8 cellular contexts compared by ENCODE assay signal in genomic region chr20:44644384-44645131, GRCh38. TPM values are rescaled to one million over a fixed set of nuclear protein-coding genes. Genes with fewer than 3 reads are reported as not detected.
DNase-seq lines count a peak whose midpoint lies in the region; ATAC-seq and TF ChIP-seq lines count a peak whose summit lies in the region.

No MANE protein-coding gene starts in this region.

- DNase-seq in heart left ventricle (no peak), left ventricle myocardium superior (no peak), upper lobe of left lung (no peak), GM19240 (ENCODE audit: insufficient read length, low spot score) (no peak), SK-N-DZ (ENCODE audit: low spot score) (no peak)
- peak; percentile 55 for DNase-seq in activated T-cell treated with anti-CD3 and anti-CD28 coated beads, Interleukin-2, amount 50 U/mL, for 1 hour
- no peak for DNase-seq in activated CD4-positive, CD25-positive, alpha-beta regulatory T cell treated with anti-CD3 and anti-CD28 coated beads, Interleukin-2, amount 50 U/mL, for 72 hours

- H3K27me3 ChIP-seq in heart left ventricle: no peaks in the 10 kb centered on the region
- no peaks in the 10 kb centered on the region for H3K27me3 ChIP-seq in liver (ENCODE audit: control insufficient read depth in 4 of 4, insufficient read depth in 4 of 4, low read length in 3 of 4)
- no peaks in the 10 kb centered on the region for H3K27me3 ChIP-seq in upper lobe of left lung

- intact Hi-C loops in heart left ventricle (cut with DNase I) (no loop called here), left ventricle myocardium superior (cut with micrococcal nuclease) (no loop called here)

- no peak for TF ChIP-seq RAD21 in liver (IDR thresholded peaks at IDR 0.05)

- H3K36me3 ChIP-seq in heart left ventricle (peaks cover 0 to 5% (median 0%) of the 10 kb centered on the region in 9 donors), liver (ENCODE audit: control insufficient read depth in 4 of 4, insufficient read depth in 3 of 4, low read depth in 1 of 4, low read length in 3 of 4) (no peaks in the 10 kb centered on the region), upper lobe of left lung (no peaks in the 10 kb centered on the region)

- WGBS in heart left ventricle, 4 donors: 67 to 80% (median 71%) methylated on average over 9 to 11 of the region's 11 CpGs
- 75% methylated on average over 11 of the region's 11 CpGs for WGBS in liver
- WGBS in upper lobe of left lung, 2 donors: 71 to 72% methylated on average over 6 to 11 of the region's 11 CpGs

- ATAC-seq in heart left ventricle (no peak), left ventricle myocardium superior (no peak), upper lobe of left lung (ENCODE audit: low FRiP score in 2 of 2) (no peak)

- no peak for TF ChIP-seq POLR2A in heart left ventricle (IDR thresholded peaks at IDR 0.05)
- TF ChIP-seq POLR2A in upper lobe of left lung (IDR thresholded peaks at IDR 0.05): no peak

- peaks cover 0 to 4% (median 0%) of the 10 kb centered on the region in 12 donors for H3K9me3 ChIP-seq in heart left ventricle
- H3K9me3 ChIP-seq in liver (ENCODE audit: control insufficient read depth in 4 of 4, low read length in 3 of 4): no peaks in the 10 kb centered on the region
- no peaks in the 10 kb centered on the region for H3K9me3 ChIP-seq in upper lobe of left lung

- H3K4me1 ChIP-seq in heart left ventricle (peaks cover 6 to 87% (median 50%) of the 10 kb centered on the region in 12 donors), liver (ENCODE audit: control insufficient read depth in 4 of 4, insufficient read depth in 4 of 4, low read length in 3 of 4) (peaks cover 4 to 14% (median 10%) of the 10 kb centered on the region in 4 donors), upper lobe of left lung (peaks cover 44 to 67% (median 55%) of the 10 kb centered on the region in 4 donors)

- H3K27ac ChIP-seq in heart left ventricle (peak overlapping the region in 11 of 12 donors; percentile 52 to 89 (median 83)), liver (ENCODE audit: low read depth in 1 of 2, low read length in 2 of 2) (peak overlapping the region; percentile 41 to 71), upper lobe of left lung (peak overlapping the region; percentile 62 to 82 (median 72))

- TF ChIP-seq EP300 in upper lobe of left lung (IDR thresholded peaks at IDR 0.05): no peak

- no peak for TF ChIP-seq CTCF in heart left ventricle (IDR thresholded peaks at IDR 0.05)
- no peak for TF ChIP-seq CTCF in liver (IDR thresholded peaks at IDR 0.05; ENCODE audit: low read depth, low read length, missing input control)
- TF ChIP-seq CTCF in upper lobe of left lung (IDR thresholded peaks at IDR 0.05): no peak

- no peak overlapping the region for H3K9ac ChIP-seq in liver (ENCODE audit: low read depth in 1 of 2, low read length in 2 of 2)

- peak overlapping the region in 1 of 12 donors; percentile 15 for H3K4me3 ChIP-seq in heart left ventricle
- H3K4me3 ChIP-seq in liver (ENCODE audit: low read depth in 1 of 3, low read length in 3 of 3): no peak overlapping the region
- no peak overlapping the region for H3K4me3 ChIP-seq in upper lobe of left lung

TF ChIP-seq in liver, 16 proteins besides CTCF, POLR2A, EP300 and RAD21:
- TF ChIP-seq RXRA (IDR thresholded peaks at IDR 0.05) (no peak), HNF4G (IDR thresholded peaks at IDR 0.05) (no peak), MAX (IDR thresholded peaks at IDR 0.05) (no peak), JUND (IDR thresholded peaks at IDR 0.05) (no peak), NR2F2 (IDR thresholded peaks at IDR 0.05) (no peak), GABPA (IDR thresholded peaks at IDR 0.05 in 1 of 2, conservative IDR thresholded peaks at IDR 0.05 in 1 of 2) (no peak)
- TF ChIP-seq, protein P1, sequence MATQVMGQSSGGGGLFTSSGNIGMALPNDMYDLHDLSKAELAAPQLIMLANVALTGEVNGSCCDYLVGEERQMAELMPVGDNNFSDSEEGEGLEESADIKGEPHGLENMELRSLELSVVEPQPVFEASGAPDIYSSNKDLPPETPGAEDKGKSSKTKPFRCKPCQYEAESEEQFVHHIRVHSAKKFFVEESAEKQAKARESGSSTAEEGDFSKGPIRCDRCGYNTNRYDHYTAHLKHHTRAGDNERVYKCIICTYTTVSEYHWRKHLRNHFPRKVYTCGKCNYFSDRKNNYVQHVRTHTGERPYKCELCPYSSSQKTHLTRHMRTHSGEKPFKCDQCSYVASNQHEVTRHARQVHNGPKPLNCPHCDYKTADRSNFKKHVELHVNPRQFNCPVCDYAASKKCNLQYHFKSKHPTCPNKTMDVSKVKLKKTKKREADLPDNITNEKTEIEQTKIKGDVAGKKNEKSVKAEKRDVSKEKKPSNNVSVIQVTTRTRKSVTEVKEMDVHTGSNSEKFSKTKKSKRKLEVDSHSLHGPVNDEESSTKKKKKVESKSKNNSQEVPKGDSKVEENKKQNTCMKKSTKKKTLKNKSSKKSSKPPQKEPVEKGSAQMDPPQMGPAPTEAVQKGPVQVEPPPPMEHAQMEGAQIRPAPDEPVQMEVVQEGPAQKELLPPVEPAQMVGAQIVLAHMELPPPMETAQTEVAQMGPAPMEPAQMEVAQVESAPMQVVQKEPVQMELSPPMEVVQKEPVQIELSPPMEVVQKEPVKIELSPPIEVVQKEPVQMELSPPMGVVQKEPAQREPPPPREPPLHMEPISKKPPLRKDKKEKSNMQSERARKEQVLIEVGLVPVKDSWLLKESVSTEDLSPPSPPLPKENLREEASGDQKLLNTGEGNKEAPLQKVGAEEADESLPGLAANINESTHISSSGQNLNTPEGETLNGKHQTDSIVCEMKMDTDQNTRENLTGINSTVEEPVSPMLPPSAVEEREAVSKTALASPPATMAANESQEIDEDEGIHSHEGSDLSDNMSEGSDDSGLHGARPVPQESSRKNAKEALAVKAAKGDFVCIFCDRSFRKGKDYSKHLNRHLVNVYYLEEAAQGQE (IDR thresholded peaks at IDR 0.05): no peak

RNA-seq across cellular contexts. Expression of gene ADA, which starts 6.9 kb away (rescaled TPM):
- 10 to 100 TPM in 2 of 9 donors, 1 to 10 TPM in 7; 2.5 to 11.5 (median 6.0) TPM for total RNA-seq in heart left ventricle
- polyA plus RNA-seq in heart left ventricle: 10 to 100 TPM in 1 of 2 donors, 1 to 10 TPM in 1; 6.4 to 10.9 TPM
- total RNA-seq in left ventricle myocardium superior: 8.5 TPM
- total RNA-seq in liver: 1 to 10 TPM; 2.9 to 7.7 TPM
- 1 to 10 TPM; 2.9 to 3.1 TPM for polyA plus RNA-seq in liver
- 1 to 10 TPM; 5.0 to 9.4 (median 7.2) TPM for total RNA-seq in upper lobe of left lung
- 3.1 and 4.4 TPM in 2 replicates for polyA plus RNA-seq in SK-N-DZ (2014; cell fraction: cytosol; rRNA removed)
- polyA plus RNA-seq in SK-N-DZ (2014; cell fraction: nucleus; rRNA removed): 4.5 and 5.8 TPM in 2 replicates
